Comparison of ENCODE assay signal across 22 cellular contexts in the genomic region with DNA sequence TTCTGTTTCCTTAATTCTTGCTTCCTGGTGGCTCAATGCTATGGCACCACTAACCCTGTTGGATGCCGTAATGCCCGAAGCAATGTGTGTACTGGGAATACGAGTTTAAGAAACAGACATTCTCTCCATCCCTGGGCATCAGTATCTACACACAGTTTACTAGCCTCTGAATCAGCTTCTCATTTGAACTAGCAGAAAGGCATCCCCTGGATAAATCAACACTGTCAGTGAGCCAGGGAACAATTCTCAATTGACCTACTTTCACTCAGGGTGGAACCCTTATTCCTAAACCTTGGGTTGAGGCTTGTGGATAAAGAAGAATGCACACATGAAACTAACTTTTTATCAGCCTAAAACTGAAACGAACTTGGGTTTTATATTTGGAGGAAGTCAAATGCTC.
A peak's percentile ranks its signal among the peaks of the same experiment; 100 is the strongest.
DNase-seq lines count a peak whose midpoint lies in the region; ATAC-seq and TF ChIP-seq lines count a peak whose summit lies in the region.
"Had no signal": no experiment of that assay in that cellular context is flagged by ENCODE, and none has a peak within 500 bp of the region (broad histone marks: within the 10 kb centered on the region; RNA-seq: fewer than 3 reads in every experiment).

No MANE protein-coding gene starts in this region.

- intact Hi-C loops in left ventricle myocardium superior (cut with micrococcal nuclease) (no loop called here), Right ventricle myocardium inferior (cut with DNase I) (no loop called here), sigmoid colon (cut with DNase I) (no loop called here), vagina (cut with DNase I) (no loop called here)
- intact Hi-C loops in activated T-helper 2 cell treated with anti-CD3 and anti-CD28 coated beads, Interferon-gamma antibody, Interleukin-2, Interleukin-4, amounts not matched to agents 10 μg/mL and 5 μg/mL and 100 μg/mL, durations not matched to agents 14 hours and 24 hours and 36 hours (cut with micrococcal nuclease) = no loop called here

- peak overlapping the region in 3 of 4 donors; percentile 30 to 48 (median 45) for H3K27ac ChIP-seq in sigmoid colon
- H3K27ac ChIP-seq in vagina = peak overlapping the region; percentile 67
- H3K27ac ChIP-seq: C4-2B, Peyer's patch, SJCRH30 had no signal

- no peak for TF ChIP-seq POLR2A in sigmoid colon (IDR thresholded peaks at IDR 0.05)
- no peak for TF ChIP-seq POLR2A in vagina (IDR thresholded peaks at IDR 0.05)

- H3K27me3 ChIP-seq in sigmoid colon (no peaks in the 10 kb centered on the region), vagina (no peaks in the 10 kb centered on the region)
- H3K27me3 ChIP-seq: Peyer's patch, SJCRH30 had no signal

- DNase-seq in left ventricle myocardium superior = no peak
- no peak for DNase-seq in Right ventricle myocardium inferior (ENCODE audit: missing footprints)
- DNase-seq in fibroblast of the aortic adventitia (ENCODE audit: low read depth) = peak; percentile 7
- no peak for DNase-seq in sigmoid colon
- DNase-seq in vagina (ENCODE audit: extremely low spot score in 2 of 2) = no peak
- no peak for DNase-seq in effector memory CD8-positive, alpha-beta T cell
- no peak for DNase-seq in activated T-helper 2 cell treated with anti-CD3 and anti-CD28 coated beads, Interferon-gamma antibody, Interleukin-2, Interleukin-4, amounts not matched to agents 10 μg/mL and 5 μg/mL and 100 μg/mL, durations not matched to agents 14 hours and 24 hours and 36 hours (ENCODE audit: low spot score)
- DNase-seq in DMS 273 (lab: John Stamatoyannopoulos, UW; ENCODE audit: unreplicated experiment) = no peak
- DNase-seq: Calu3; CD8-positive, alpha-beta memory T cell; DMS53; EL; KG1; NCI-H1092 treated with DMSO at 0.1 percent for 48 hours; NCI-H1436 treated with DMSO at 0.1 percent for 48 hours; NCI-H1930; NCI-H446 treated with DMSO at 0.1 percent for 48 hours; NCI-H748 treated with DMSO at 0.1 percent for 48 hours; Peyer's patch; SJCRH30 had no signal

- H3K27me3 Mint-ChIP-seq in effector memory CD8-positive, alpha-beta T cell = peaks cover 23 to 61% of the 10 kb centered on the region in 2 donors
- peaks cover 12% of the 10 kb centered on the region for H3K27me3 Mint-ChIP-seq in activated T-helper 2 cell treated with anti-CD3 and anti-CD28 coated beads, Interferon-gamma antibody, Interleukin-2, Interleukin-4, amounts not matched to agents 10 μg/mL and 5 μg/mL and 100 μg/mL, durations not matched to agents 14 hours and 24 hours and 36 hours (ENCODE audit: low read depth)

- no peak overlapping the region for H3K4me3 ChIP-seq in fibroblast of the aortic adventitia (ENCODE audit: low read depth, low read length)
- no peak overlapping the region for H3K4me3 ChIP-seq in sigmoid colon
- no peak overlapping the region for H3K4me3 ChIP-seq in vagina
- H3K4me3 ChIP-seq: Peyer's patch, SJCRH30 had no signal

- H3K36me3 ChIP-seq in sigmoid colon = no peaks in the 10 kb centered on the region
- H3K36me3 ChIP-seq in vagina = no peaks in the 10 kb centered on the region
- H3K36me3 ChIP-seq: Peyer's patch, SJCRH30 had no signal

- H3K9me3 ChIP-seq in sigmoid colon = no peaks in the 10 kb centered on the region
- no peaks in the 10 kb centered on the region for H3K9me3 ChIP-seq in vagina
- H3K9me3 ChIP-seq: Peyer's patch, SJCRH30 had no signal

- TF ChIP-seq EP300 in sigmoid colon (IDR thresholded peaks at IDR 0.05) = no peak

- TF ChIP-seq CTCF in fibroblast of the aortic adventitia (IDR thresholded peaks at IDR 0.05; ENCODE audit: insufficient read depth, low read length) = no peak
- no peak for TF ChIP-seq CTCF in sigmoid colon (IDR thresholded peaks at IDR 0.05)
- no peak for TF ChIP-seq CTCF in vagina (IDR thresholded peaks at IDR 0.05)

- no peaks in the 10 kb centered on the region for H3K4me1 Mint-ChIP-seq in effector memory CD8-positive, alpha-beta T cell (ENCODE audit: low read depth in 2 of 2)
- peaks cover 7% of the 10 kb centered on the region for H3K4me1 Mint-ChIP-seq in activated T-helper 2 cell treated with anti-CD3 and anti-CD28 coated beads, Interferon-gamma antibody, Interleukin-2, Interleukin-4, amounts not matched to agents 10 μg/mL and 5 μg/mL and 100 μg/mL, durations not matched to agents 14 hours and 24 hours and 36 hours (ENCODE audit: low read depth)
- H3K4me1 Mint-ChIP-seq: CD8-positive, alpha-beta memory T cell had no signal

- no peak overlapping the region for H3K4me3 Mint-ChIP-seq in effector memory CD8-positive, alpha-beta T cell
- H3K4me3 Mint-ChIP-seq in activated T-helper 2 cell treated with anti-CD3 and anti-CD28 coated beads, Interferon-gamma antibody, Interleukin-2, Interleukin-4, amounts not matched to agents 10 μg/mL and 5 μg/mL and 100 μg/mL, durations not matched to agents 14 hours and 24 hours and 36 hours (ENCODE audit: low read depth) = no peak overlapping the region
- H3K4me3 Mint-ChIP-seq: CD8-positive, alpha-beta memory T cell had no signal

- H3K9me3 Mint-ChIP-seq in effector memory CD8-positive, alpha-beta T cell = no peaks in the 10 kb centered on the region
- H3K9me3 Mint-ChIP-seq in activated T-helper 2 cell treated with anti-CD3 and anti-CD28 coated beads, Interferon-gamma antibody, Interleukin-2, Interleukin-4, amounts not matched to agents 10 μg/mL and 5 μg/mL and 100 μg/mL, durations not matched to agents 14 hours and 24 hours and 36 hours = no peaks in the 10 kb centered on the region
- H3K9me3 Mint-ChIP-seq: CD8-positive, alpha-beta memory T cell had no signal

- no peak overlapping the region for H3K27ac Mint-ChIP-seq in effector memory CD8-positive, alpha-beta T cell
- H3K27ac Mint-ChIP-seq in activated T-helper 2 cell treated with anti-CD3 and anti-CD28 coated beads, Interferon-gamma antibody, Interleukin-2, Interleukin-4, amounts not matched to agents 10 μg/mL and 5 μg/mL and 100 μg/mL, durations not matched to agents 14 hours and 24 hours and 36 hours = no peak overlapping the region
- H3K27ac Mint-ChIP-seq: CD8-positive, alpha-beta memory T cell had no signal

- H3K4me1 ChIP-seq in sigmoid colon (peaks cover 0 to 17% (median 14%) of the 10 kb centered on the region in 4 donors), vagina (peaks cover 32% of the 10 kb centered on the region)
- H3K4me1 ChIP-seq: Peyer's patch had no signal

- WGBS in sigmoid colon, 2 donors = 71 to 76% methylated on average over 4 of the region's 4 CpGs

- H3K36me3 Mint-ChIP-seq in effector memory CD8-positive, alpha-beta T cell (ENCODE audit: insufficient read depth) = no peaks in the 10 kb centered on the region
- no peaks in the 10 kb centered on the region for H3K36me3 Mint-ChIP-seq in activated T-helper 2 cell treated with anti-CD3 and anti-CD28 coated beads, Interferon-gamma antibody, Interleukin-2, Interleukin-4, amounts not matched to agents 10 μg/mL and 5 μg/mL and 100 μg/mL, durations not matched to agents 14 hours and 24 hours and 36 hours (ENCODE audit: low read depth)
- H3K36me3 Mint-ChIP-seq: CD8-positive, alpha-beta memory T cell had no signal

- ATAC-seq in left ventricle myocardium superior (peak; percentile 28), Right ventricle myocardium inferior (no peak)
- no peak for ATAC-seq in effector memory CD8-positive, alpha-beta T cell (replicated peaks)
- ATAC-seq: HCT116 had no signal
